Comparison of ENCODE assay signal across 18 cellular contexts in the genomic region with DNA sequence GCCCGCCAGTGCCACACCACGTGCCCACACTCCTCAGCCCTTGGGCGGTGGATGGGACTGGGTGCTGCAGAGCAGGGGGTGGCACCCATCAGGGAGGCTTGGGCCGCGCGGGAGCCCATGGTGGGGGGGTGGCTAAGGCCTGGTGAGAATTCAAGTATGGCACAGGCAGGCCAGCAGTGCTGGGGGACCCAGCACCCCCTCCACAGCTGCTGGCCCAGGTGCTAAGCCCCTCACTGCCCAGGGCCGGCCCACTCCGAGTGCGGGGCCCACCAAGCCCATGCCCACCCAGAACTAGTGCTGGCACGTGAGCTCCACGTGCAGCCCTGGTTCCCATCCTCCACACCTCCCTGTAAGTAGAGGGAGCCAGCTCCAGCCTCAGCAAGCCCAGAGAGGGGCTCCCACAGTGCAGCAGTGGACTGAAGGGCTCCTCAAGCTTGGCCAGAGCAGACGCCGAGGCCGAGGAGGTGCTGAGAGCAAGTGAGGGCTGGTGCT.
DNase-seq lines count a peak whose midpoint lies in the region; ATAC-seq, FAIRE-seq and TF ChIP-seq lines count a peak whose summit lies in the region.
"Had no signal": no experiment of that assay in that cellular context is flagged by ENCODE, and none has a peak within 500 bp of the region (broad histone marks: within the 10 kb centered on the region; RNA-seq: fewer than 3 reads in every experiment).

No MANE protein-coding gene starts in this region.

- no peaks in the 10 kb centered on the region for H3K4me1 Mint-ChIP-seq in stimulated activated memory B cell treated with anti-CD40 and anti-IgM and Interleukin-4, amounts not matched to agents 10 μg/mL and 1 μg/mL and 100 μg/mL, for 72 hours
- H3K4me1 Mint-ChIP-seq: GM23338 had no signal

- intact Hi-C loops in HepG2 (cut with micrococcal nuclease; ENCODE audit: unreplicated experiment): no loop called here
- intact Hi-C loops in cardiac septum (cut with DNase I): no loop called here

- no peak overlapping the region for H3K4me2 ChIP-seq in HepG2 (ENCODE audit: low read depth, low read length)
- H3K4me2 ChIP-seq: BLaER1 treated with 17β-estradiol and CSF1 and Interleukin-3, amounts not matched to agents 10 nM and 100 nM; GM23338 had no signal

- H3K4me3 Mint-ChIP-seq in stimulated activated memory B cell treated with anti-CD40 and anti-IgM and Interleukin-4, amounts not matched to agents 10 μg/mL and 1 μg/mL and 100 μg/mL, for 72 hours: no peak overlapping the region
- H3K4me3 Mint-ChIP-seq: CD4-positive, alpha-beta T cell; GM23338 had no signal

- TF ChIP-seq EP300 in HepG2 (IDR thresholded peaks at IDR 0.05; ENCODE audit: low read depth in 2 of 2, low read length in 2 of 2) (no peak), HepG2 (CRISPR knock-in tag; IDR thresholded peaks at IDR 0.05; ENCODE audit: borderline replicate concordance) (no peak)

- TF ChIP-seq POLR2A in HepG2 (IDR thresholded peaks at IDR 0.05; ENCODE audit: insufficient read depth in 1 of 2, low read depth in 2 of 2, low read length in 2 of 2): no peak

- no TSS peak for BruUV-seq in HepG2 (replicated peaks; lab: Mats Ljungman, UMichigan)

- H3K79me2 ChIP-seq in HepG2 (ENCODE audit: insufficient read depth, low read length): no peaks in the 10 kb centered on the region

- no peak overlapping the region for H2AFZ ChIP-seq in HepG2 (ENCODE audit: low read length)
- H2AFZ ChIP-seq: GM23338 had no signal

- POLR2A ChIA-PET in HEK293 (lab: Yijun Ruan, JAX): no interaction called here
- POLR2A ChIA-PET in HepG2 (lab: Yijun Ruan, JAX): no interaction called here

- no peak for TF ChIP-seq RAD21 in HepG2 (CRISPR knock-in tag; IDR thresholded peaks at IDR 0.05)

- no peak for ATAC-seq in HepG2
- ATAC-seq in stimulated activated memory B cell treated with anti-CD40 and anti-IgM and Interleukin-4, amounts not matched to agents 10 μg/mL and 1 μg/mL and 100 μg/mL, for 72 hours: peak; percentile 69
- ATAC-seq in GM19455 (IDR thresholded peaks at IDR 0.05; ENCODE audit: unreplicated experiment): no peak
- ATAC-seq: GM12878, GM23338 had no signal

- H3K27ac ChIP-seq in HEK293 (ENCODE audit: extremely low read depth, low read depth, low read length) (no peak overlapping the region), HepG2 (ENCODE audit: extremely low read length, insufficient read depth, low read length) (no peak overlapping the region)
- H3K27ac ChIP-seq: BLaER1 treated with 17β-estradiol and CSF1 and Interleukin-3, amounts not matched to agents 10 nM and 100 nM had no signal

- H3K9ac ChIP-seq in HepG2 (ENCODE audit: insufficient read depth, low read depth, low read length): no peak overlapping the region
- H3K9ac ChIP-seq: BLaER1 treated with 17β-estradiol and CSF1 and Interleukin-3, amounts not matched to agents 10 nM and 100 nM had no signal

- no peaks in the 10 kb centered on the region for H4K20me1 ChIP-seq in HepG2 (ENCODE audit: insufficient read depth, low read length)
- H4K20me1 ChIP-seq: BLaER1 treated with 17β-estradiol and CSF1 and Interleukin-3, amounts not matched to agents 10 nM and 100 nM had no signal

- in situ Hi-C loops in HepG2 (cut with HindIII; ENCODE audit: extremely low pct_ligation_motif_present, low pct_unique_long_range_greater_than_20kb): no loop called here

- no peaks in the 10 kb centered on the region for H3K36me3 Mint-ChIP-seq in stimulated activated memory B cell treated with anti-CD40 and anti-IgM and Interleukin-4, amounts not matched to agents 10 μg/mL and 1 μg/mL and 100 μg/mL, for 72 hours

- H3K4me1 ChIP-seq in HEK293 (ENCODE audit: control insufficient read depth, insufficient read depth, low read length): no peaks in the 10 kb centered on the region
- no peaks in the 10 kb centered on the region for H3K4me1 ChIP-seq in HepG2 (ENCODE audit: insufficient read depth, low read length)
- H3K4me1 ChIP-seq: BLaER1 treated with 17β-estradiol and CSF1 and Interleukin-3, amounts not matched to agents 10 nM and 100 nM had no signal

- H3K27ac Mint-ChIP-seq in stimulated activated memory B cell treated with anti-CD40 and anti-IgM and Interleukin-4, amounts not matched to agents 10 μg/mL and 1 μg/mL and 100 μg/mL, for 72 hours: no peak overlapping the region
- H3K27ac Mint-ChIP-seq: CD4-positive, alpha-beta T cell; GM23338 had no signal

- no peak for FAIRE-seq in HepG2 (lab: Jason Lieb, UNC)
- FAIRE-seq: GM12878, GM18507 had no signal

- H3K9me3 ChIP-seq in HEK293 (ENCODE audit: control insufficient read depth, insufficient read depth, low read depth, low read length) (no peaks in the 10 kb centered on the region), HepG2 (ENCODE audit: low read length) (peaks cover 39% of the 10 kb centered on the region)

- H3K27me3 ChIP-seq in HepG2 (ENCODE audit: control insufficient read depth in 1 of 2, insufficient read depth in 2 of 2, low read length in 2 of 2): no peaks in the 10 kb centered on the region
- H3K27me3 ChIP-seq: BLaER1 treated with 17β-estradiol and CSF1 and Interleukin-3, amounts not matched to agents 10 nM and 100 nM had no signal

- CTCF ChIA-PET in HEK293 (lab: Yijun Ruan, JAX): interaction anchor here (0.6 kb wide), 1 partner anchor 32 kb away, joined by 5 read pairs; no protein-coding TSS in a partner anchor
- CTCF ChIA-PET in HepG2 (lab: Yijun Ruan, JAX; ENCODE audit: low intra/inter-chr PET ratio, low total read pairs): no interaction called here

- H3K4me3 ChIP-seq in HEK293 (ENCODE audit: low read depth, low read length) (no peak overlapping the region), HepG2 (replicated peaks in 1 of 3; ENCODE audit: insufficient read depth in 1 of 3, low read depth in 2 of 3, low read length in 3 of 3) (no peak overlapping the region)
- H3K4me3 ChIP-seq: BLaER1 treated with 17β-estradiol and CSF1 and Interleukin-3, amounts not matched to agents 10 nM and 100 nM; GM12878; GM23338 had no signal

- H3K9me3 Mint-ChIP-seq in stimulated activated memory B cell treated with anti-CD40 and anti-IgM and Interleukin-4, amounts not matched to agents 10 μg/mL and 1 μg/mL and 100 μg/mL, for 72 hours: peaks cover 5% of the 10 kb centered on the region

- TF ChIP-seq CTCF in HEK293 (tag by site-specific recombination; IDR thresholded peaks at IDR 0.05): no peak
- TF ChIP-seq CTCF in HepG2 (CRISPR knock-in tag; IDR thresholded peaks at IDR 0.05): no peak

- DNase-seq in activated gamma-delta T cell (lab: John Stamatoyannopoulos, UW) (peak; percentile 12), activated gamma-delta T cell treated with Interleukin-2 at 50 U/mL for 16 hours (no peak), HepG2 (ENCODE audit: low spot score) (no peak), NCI-H2227 (lab: John Stamatoyannopoulos, UW; ENCODE audit: unreplicated experiment) (no peak), cardiac septum (ENCODE audit: low spot score) (no peak)
- DNase-seq: 8988T; AML-193; CD4-positive, alpha-beta T cell; DMS79; H7; IMR-90 had no signal

- H3K36me3 ChIP-seq in HEK293 (ENCODE audit: control insufficient read depth in 2 of 2, insufficient read depth in 1 of 2, low read length in 2 of 2) (no peaks in the 10 kb centered on the region), HepG2 (replicated peaks in 1 of 2; ENCODE audit: control insufficient read depth in 1 of 2, insufficient read depth in 2 of 2, low read length in 2 of 2) (no peaks in the 10 kb centered on the region)
- H3K36me3 ChIP-seq: BLaER1 treated with 17β-estradiol and CSF1 and Interleukin-3, amounts not matched to agents 10 nM and 100 nM had no signal

- H3K27me3 Mint-ChIP-seq in stimulated activated memory B cell treated with anti-CD40 and anti-IgM and Interleukin-4, amounts not matched to agents 10 μg/mL and 1 μg/mL and 100 μg/mL, for 72 hours: no peaks in the 10 kb centered on the region
- H3K27me3 Mint-ChIP-seq: CD4-positive, alpha-beta T cell had no signal

- 67% methylated on average over 8 of the region's 14 CpGs for WGBS in HepG2 (ENCODE audit: low lambda C conversion rate)

TF ChIP-seq in HEK293, 187 proteins besides CTCF, POLR2A, EP300 and RAD21:
- no peak for TF ChIP-seq ZNF211 (tag by site-specific recombination; IDR thresholded peaks at IDR 0.05; ENCODE audit: low read depth)
- peak; percentile 46; the same call in 1 of the 2 replicates for TF ChIP-seq TRIM28 (IDR thresholded peaks at IDR 0.05; ENCODE audit: borderline replicate concordance, low read length)

TF ChIP-seq in HepG2, 621 proteins besides CTCF, POLR2A, EP300 and RAD21 (continues in another document):
- TF ChIP-seq ZNF850 (CRISPR knock-in tag; conservative IDR thresholded peaks at IDR 0.05): peak; percentile 48; the same call in 1 of the 2 replicates
- no peak for TF ChIP-seq ZNF546 (CRISPR knock-in tag; conservative IDR thresholded peaks at IDR 0.05)
- no peak for TF ChIP-seq ZNF383 (CRISPR knock-in tag; IDR thresholded peaks at IDR 0.05; ENCODE audit: borderline replicate concordance)
- TF ChIP-seq BHLHE40 (IDR thresholded peaks at IDR 0.05; ENCODE audit: low read length): no peak
- no peak for TF ChIP-seq DMAP1 (CRISPR knock-in tag; IDR thresholded peaks at IDR 0.05)
- TF ChIP-seq, protein P1, sequence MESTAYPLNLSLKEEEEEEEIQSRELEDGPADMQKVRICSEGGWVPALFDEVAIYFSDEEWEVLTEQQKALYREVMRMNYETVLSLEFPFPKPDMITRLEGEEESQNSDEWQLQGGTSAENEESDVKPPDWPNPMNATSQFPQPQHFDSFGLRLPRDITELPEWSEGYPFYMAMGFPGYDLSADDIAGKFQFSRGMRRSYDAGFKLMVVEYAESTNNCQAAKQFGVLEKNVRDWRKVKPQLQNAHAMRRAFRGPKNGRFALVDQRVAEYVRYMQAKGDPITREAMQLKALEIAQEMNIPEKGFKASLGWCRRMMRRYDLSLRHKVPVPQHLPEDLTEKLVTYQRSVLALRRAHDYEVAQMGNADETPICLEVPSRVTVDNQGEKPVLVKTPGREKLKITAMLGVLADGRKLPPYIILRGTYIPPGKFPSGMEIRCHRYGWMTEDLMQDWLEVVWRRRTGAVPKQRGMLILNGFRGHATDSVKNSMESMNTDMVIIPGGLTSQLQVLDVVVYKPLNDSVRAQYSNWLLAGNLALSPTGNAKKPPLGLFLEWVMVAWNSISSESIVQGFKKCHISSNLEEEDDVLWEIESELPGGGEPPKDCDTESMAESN (CRISPR knock-in tag; conservative IDR thresholded peaks at IDR 0.05): no peak
- TF ChIP-seq ZNF124 (CRISPR knock-in tag; IDR thresholded peaks at IDR 0.05): no peak
- TF ChIP-seq ETV6 (CRISPR knock-in tag; conservative IDR thresholded peaks at IDR 0.05): no peak
